ENCODE assay signal across 1 cellular context in the genomic region with DNA sequence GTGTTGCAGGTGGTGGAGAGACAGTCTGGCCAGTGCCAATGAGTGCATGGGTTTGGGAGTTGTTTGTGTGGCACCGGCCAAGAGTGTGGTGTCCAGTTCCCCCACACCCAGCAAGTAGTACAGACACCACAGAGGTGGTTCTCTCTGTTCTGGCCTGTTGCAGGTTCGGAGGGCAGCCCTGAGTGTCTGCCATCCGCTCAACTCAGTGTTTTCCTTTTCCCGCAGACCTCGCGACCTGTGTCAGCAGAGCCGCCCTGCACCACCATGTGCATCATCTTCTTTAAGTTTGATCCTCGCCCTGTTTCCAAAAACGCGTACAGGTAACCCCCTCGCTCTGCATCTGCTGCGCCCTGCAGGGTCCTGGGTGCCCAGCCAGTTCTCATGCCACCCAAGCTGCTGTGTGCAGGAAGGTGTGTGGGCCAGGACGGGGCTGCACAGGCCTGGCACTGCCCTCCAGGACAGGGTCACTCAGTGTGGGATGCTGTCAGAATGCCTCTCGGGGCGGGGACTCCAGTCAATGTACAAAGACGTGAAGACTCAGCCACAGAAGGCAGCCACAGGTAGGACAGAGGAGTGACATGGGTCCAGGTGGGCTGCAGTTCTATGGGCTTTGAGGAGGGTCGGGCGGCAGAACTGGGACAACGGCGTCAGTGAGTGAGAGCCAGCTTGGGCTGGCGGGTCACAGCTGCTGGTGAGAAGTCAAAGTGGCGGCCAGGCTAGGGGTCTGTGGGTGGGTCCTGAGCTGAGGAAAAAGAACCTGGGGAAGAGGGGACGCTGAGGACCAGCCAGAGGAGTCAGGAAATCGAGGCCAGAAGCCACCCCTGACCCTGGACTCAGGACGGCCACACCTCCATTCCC.
TF ChIP-seq lines count a peak whose summit lies in the region.

No MANE protein-coding gene starts in this region.

TF ChIP-seq in K562, 482 proteins besides CTCF, POLR2A, EP300 and RAD21 (continued from another document and continues in another):
- TF ChIP-seq ZBTB11 (CRISPR knock-in tag; IDR thresholded peaks at IDR 0.05) (no peak), YY1 (IDR thresholded peaks at IDR 0.05; ENCODE audit: borderline replicate concordance in 1 of 3, control insufficient read depth in 1 of 3, extremely low read depth in 1 of 3, insufficient read depth in 3 of 3, insufficient read length in 1 of 3, insufficient replicate concordance in 2 of 3, low read depth in 1 of 3, low read length in 2 of 3) (peak in 1 of 3 experiments; percentile 30), NCOA2 (IDR thresholded peaks at IDR 0.05; ENCODE audit: partially characterized antibody in 2 of 2) (no peak), SP2 (IDR thresholded peaks at IDR 0.05; ENCODE audit: extremely low read depth, low read depth, low read length, poor library complexity, severe bottlenecking) (no peak), SRSF3 (IDR thresholded peaks at IDR 0.05; ENCODE audit: insufficient read depth, low read length) (0 out of 2 replicates have a peak, but pooled peaks have one; percentile 28), KLF6 (CRISPR knock-in tag; IDR thresholded peaks at IDR 0.05; ENCODE audit: borderline replicate concordance) (no peak), ZNF77 (CRISPR knock-in tag; IDR thresholded peaks at IDR 0.05) (no peak), RAD51 (IDR thresholded peaks at IDR 0.05; ENCODE audit: borderline replicate concordance, low read depth) (no peak), ETS2 (tag; IDR thresholded peaks at IDR 0.05; ENCODE audit: borderline replicate concordance, poor library complexity, severe bottlenecking) (no peak), PHF8 (IDR thresholded peaks at IDR 0.05; ENCODE audit: borderline replicate concordance, low read length) (0 out of 2 replicates have a peak, but pooled peaks have one; percentile 2), HDAC1 (IDR thresholded peaks at IDR 0.05) (no peak), REST (CRISPR knock-in tag; IDR thresholded peaks at IDR 0.05; ENCODE audit: low read depth) (no peak), RNF2 (IDR thresholded peaks at IDR 0.05) (no peak), DACH1 (IDR thresholded peaks at IDR 0.05; ENCODE audit: partially characterized antibody) (no peak), RBM34 (IDR thresholded peaks at IDR 0.05; ENCODE audit: borderline replicate concordance, insufficient read depth, low read length) (no peak), ZNF57 (CRISPR knock-in tag; IDR thresholded peaks at IDR 0.05) (no peak), HDAC2 (IDR thresholded peaks at IDR 0.05) (no peak), CEBPG (CRISPR knock-in tag; IDR thresholded peaks at IDR 0.05) (no peak), CEBPG (tag; conservative IDR thresholded peaks at IDR 0.05 in 1 of 2, IDR thresholded peaks at IDR 0.05 in 1 of 2) (no peak), THAP12 (CRISPR knock-in tag; IDR thresholded peaks at IDR 0.05) (peak; percentile 37; the same call in 1 of the 2 replicates), POLR3G (IDR thresholded peaks at IDR 0.05; ENCODE audit: extremely low read depth, insufficient read length, insufficient replicate concordance) (no peak), CC2D1A (IDR thresholded peaks at IDR 0.05) (no peak), SRSF9 (IDR thresholded peaks at IDR 0.05; ENCODE audit: borderline replicate concordance, low read depth, low read length) (no peak), RB1 (IDR thresholded peaks at IDR 0.05; ENCODE audit: low read depth) (no peak), NFE2 (IDR thresholded peaks at IDR 0.05; ENCODE audit: low read depth) (no peak), SUPT5H (IDR thresholded peaks at IDR 0.05) (no peak), HDAC3 (IDR thresholded peaks at IDR 0.05; ENCODE audit: borderline replicate concordance, partially characterized antibody) (no peak), DIDO1 (tag; IDR thresholded peaks at IDR 0.05; ENCODE audit: low read depth) (no peak), ZC3H11A (IDR thresholded peaks at IDR 0.05; ENCODE audit: low read depth, low read length) (no peak), MAZ (CRISPR knock-in tag; conservative IDR thresholded peaks at IDR 0.05 in 1 of 2, IDR thresholded peaks at IDR 0.05 in 1 of 2) (no peak), ZNF431 (CRISPR knock-in tag; IDR thresholded peaks at IDR 0.05) (no peak), CCAR2 (IDR thresholded peaks at IDR 0.05; ENCODE audit: low read depth, low read length) (no peak)
- TF ChIP-seq, protein P1, sequence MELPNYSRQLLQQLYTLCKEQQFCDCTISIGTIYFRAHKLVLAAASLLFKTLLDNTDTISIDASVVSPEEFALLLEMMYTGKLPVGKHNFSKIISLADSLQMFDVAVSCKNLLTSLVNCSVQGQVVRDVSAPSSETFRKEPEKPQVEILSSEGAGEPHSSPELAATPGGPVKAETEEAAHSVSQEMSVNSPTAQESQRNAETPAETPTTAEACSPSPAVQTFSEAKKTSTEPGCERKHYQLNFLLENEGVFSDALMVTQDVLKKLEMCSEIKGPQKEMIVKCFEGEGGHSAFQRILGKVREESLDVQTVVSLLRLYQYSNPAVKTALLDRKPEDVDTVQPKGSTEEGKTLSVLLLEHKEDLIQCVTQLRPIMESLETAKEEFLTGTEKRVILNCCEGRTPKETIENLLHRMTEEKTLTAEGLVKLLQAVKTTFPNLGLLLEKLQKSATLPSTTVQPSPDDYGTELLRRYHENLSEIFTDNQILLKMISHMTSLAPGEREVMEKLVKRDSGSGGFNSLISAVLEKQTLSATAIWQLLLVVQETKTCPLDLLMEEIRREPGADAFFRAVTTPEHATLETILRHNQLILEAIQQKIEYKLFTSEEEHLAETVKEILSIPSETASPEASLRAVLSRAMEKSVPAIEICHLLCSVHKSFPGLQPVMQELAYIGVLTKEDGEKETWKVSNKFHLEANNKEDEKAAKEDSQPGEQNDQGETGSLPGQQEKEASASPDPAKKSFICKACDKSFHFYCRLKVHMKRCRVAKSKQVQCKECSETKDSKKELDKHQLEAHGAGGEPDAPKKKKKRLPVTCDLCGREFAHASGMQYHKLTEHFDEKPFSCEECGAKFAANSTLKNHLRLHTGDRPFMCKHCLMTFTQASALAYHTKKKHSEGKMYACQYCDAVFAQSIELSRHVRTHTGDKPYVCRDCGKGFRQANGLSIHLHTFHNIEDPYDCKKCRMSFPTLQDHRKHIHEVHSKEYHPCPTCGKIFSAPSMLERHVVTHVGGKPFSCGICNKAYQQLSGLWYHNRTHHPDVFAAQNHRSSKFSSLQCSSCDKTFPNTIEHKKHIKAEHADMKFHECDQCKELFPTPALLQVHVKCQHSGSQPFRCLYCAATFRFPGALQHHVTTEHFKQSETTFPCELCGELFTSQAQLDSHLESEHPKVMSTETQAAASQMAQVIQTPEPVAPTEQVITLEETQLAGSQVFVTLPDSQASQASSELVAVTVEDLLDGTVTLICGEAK (IDR thresholded peaks at IDR 0.05): no peak
- TF ChIP-seq, protein P1 (CRISPR knock-in tag; IDR thresholded peaks at IDR 0.05): 0 out of 2 replicates have a peak, but pooled peaks have one; percentile 26
- TF ChIP-seq, protein P2, sequence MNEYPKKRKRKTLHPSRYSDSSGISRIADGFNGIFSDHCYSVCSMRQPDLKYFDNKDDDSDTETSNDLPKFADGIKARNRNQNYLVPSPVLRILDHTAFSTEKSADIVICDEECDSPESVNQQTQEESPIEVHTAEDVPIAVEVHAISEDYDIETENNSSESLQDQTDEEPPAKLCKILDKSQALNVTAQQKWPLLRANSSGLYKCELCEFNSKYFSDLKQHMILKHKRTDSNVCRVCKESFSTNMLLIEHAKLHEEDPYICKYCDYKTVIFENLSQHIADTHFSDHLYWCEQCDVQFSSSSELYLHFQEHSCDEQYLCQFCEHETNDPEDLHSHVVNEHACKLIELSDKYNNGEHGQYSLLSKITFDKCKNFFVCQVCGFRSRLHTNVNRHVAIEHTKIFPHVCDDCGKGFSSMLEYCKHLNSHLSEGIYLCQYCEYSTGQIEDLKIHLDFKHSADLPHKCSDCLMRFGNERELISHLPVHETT (CRISPR knock-in tag; conservative IDR thresholded peaks at IDR 0.05 in 1 of 2, IDR thresholded peaks at IDR 0.05 in 1 of 2): peak in 1 of 2 experiments; percentile 54; a peak in 1 of 4 replicates
- TF ChIP-seq, protein P3, sequence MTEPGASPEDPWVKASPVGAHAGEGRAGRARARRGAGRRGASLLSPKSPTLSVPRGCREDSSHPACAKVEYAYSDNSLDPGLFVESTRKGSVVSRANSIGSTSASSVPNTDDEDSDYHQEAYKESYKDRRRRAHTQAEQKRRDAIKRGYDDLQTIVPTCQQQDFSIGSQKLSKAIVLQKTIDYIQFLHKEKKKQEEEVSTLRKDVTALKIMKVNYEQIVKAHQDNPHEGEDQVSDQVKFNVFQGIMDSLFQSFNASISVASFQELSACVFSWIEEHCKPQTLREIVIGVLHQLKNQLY (CRISPR knock-in tag; conservative IDR thresholded peaks at IDR 0.05): no peak
